Comparison of ENCODE assay signal across 1 cellular context in genomic region chr7:92584953-92585352, GRCh38.
TF ChIP-seq lines count a peak whose summit lies in the region.

No MANE protein-coding gene starts in this region.

TF ChIP-seq in K562, 482 proteins besides CTCF, POLR2A, EP300 and RAD21 (continued from another document):
- no peak for TF ChIP-seq DEAF1 (CRISPR knock-in tag; IDR thresholded peaks at IDR 0.05)
